Comparison of ENCODE assay signal across 9 cellular contexts in genomic region chr14:94390372-94391086, GRCh38. TPM values are rescaled to one million over a fixed set of nuclear protein-coding genes. Genes with fewer than 3 reads are reported as not detected.
DNase-seq lines count a peak whose midpoint lies in the region; ATAC-seq and TF ChIP-seq lines count a peak whose summit lies in the region.
"Had no signal": no experiment of that assay in that cellular context is flagged by ENCODE, and none has a peak within 500 bp of the region (broad histone marks: within the 10 kb centered on the region; RNA-seq: fewer than 3 reads in every experiment).

No MANE protein-coding gene starts in this region.

- H3K27ac Mint-ChIP-seq in dendritic cell treated with granulocyte-macrophage colony-stimulating factor and Interleukin-4, amounts not matched to agents 40 ng/mL and 50 ng/mL, for 4 days, result peak overlapping the region; percentile 90
- no peak overlapping the region for H3K27ac Mint-ChIP-seq in glutamatergic neuron (ENCODE audit: unreplicated experiment)

- H3K36me3 ChIP-seq in BLaER1 treated with 17β-estradiol and CSF1 and Interleukin-3, amounts not matched to agents 10 nM and 100 nM, result peaks cover 0 to 20% (median 0%) of the 10 kb centered on the region in 11 experiments; a peak in 4 of 22 replicates
- no peaks in the 10 kb centered on the region for H3K36me3 ChIP-seq in MG63
- H3K36me3 ChIP-seq in mucosa of descending colon (ENCODE audit: low read depth), result no peaks in the 10 kb centered on the region

- H3K27me3 Mint-ChIP-seq in dendritic cell treated with granulocyte-macrophage colony-stimulating factor and Interleukin-4, amounts not matched to agents 40 ng/mL and 50 ng/mL, for 4 days, result no peaks in the 10 kb centered on the region
- peaks cover 2% of the 10 kb centered on the region for H3K27me3 Mint-ChIP-seq in glutamatergic neuron (ENCODE audit: unreplicated experiment)

- peak overlapping the region in 8 of 11 experiments; percentile 18 to 89 (median 72); a peak in 13 of 22 replicates for H3K9ac ChIP-seq in BLaER1 treated with 17β-estradiol and CSF1 and Interleukin-3, amounts not matched to agents 10 nM and 100 nM

- H3K36me3 Mint-ChIP-seq in dendritic cell treated with granulocyte-macrophage colony-stimulating factor and Interleukin-4, amounts not matched to agents 40 ng/mL and 50 ng/mL, for 4 days (ENCODE audit: low read depth), result no peaks in the 10 kb centered on the region
- no peaks in the 10 kb centered on the region for H3K36me3 Mint-ChIP-seq in glutamatergic neuron (ENCODE audit: unreplicated experiment)

- peak overlapping the region; percentile 73 for H3K4me3 Mint-ChIP-seq in dendritic cell treated with granulocyte-macrophage colony-stimulating factor and Interleukin-4, amounts not matched to agents 40 ng/mL and 50 ng/mL, for 4 days
- no peak overlapping the region for H3K4me3 Mint-ChIP-seq in glutamatergic neuron (ENCODE audit: unreplicated experiment)

- H3K27ac ChIP-seq in BLaER1 treated with 17β-estradiol and CSF1 and Interleukin-3, amounts not matched to agents 10 nM and 100 nM, result peak overlapping the region in 10 of 11 experiments; percentile 76 to 97 (median 88); a peak in 20 of 22 replicates

- peak; percentile 60 for DNase-seq in MG63
- peak; percentile 87 to 93 (median 89) for DNase-seq in mucosa of descending colon
- DNase-seq in glutamatergic neuron, result no peak

- H3K4me2 ChIP-seq in BLaER1 treated with 17β-estradiol and CSF1 and Interleukin-3, amounts not matched to agents 10 nM and 100 nM, result peak overlapping the region in 9 of 11 experiments; percentile 40 to 98 (median 93); a peak in 18 of 22 replicates

- H3K4me3 ChIP-seq in BLaER1 treated with 17β-estradiol and CSF1 and Interleukin-3, amounts not matched to agents 10 nM and 100 nM, result peak overlapping the region in 6 of 10 experiments; percentile 2 to 66 (median 59); a peak in 11 of 20 replicates
- H3K4me3 ChIP-seq in MG63 (no peak overlapping the region), mucosa of descending colon (no peak overlapping the region)

- H3K4me1 Mint-ChIP-seq in dendritic cell treated with granulocyte-macrophage colony-stimulating factor and Interleukin-4, amounts not matched to agents 40 ng/mL and 50 ng/mL, for 4 days (ENCODE audit: low read depth), result peaks cover 90% of the 10 kb centered on the region
- no peaks in the 10 kb centered on the region for H3K4me1 Mint-ChIP-seq in glutamatergic neuron (ENCODE audit: low read depth, unreplicated experiment)

- ATAC-seq in mucosa of descending colon, result peak; percentile 93
- no peak for ATAC-seq in HG02678 (IDR thresholded peaks at IDR 0.05; ENCODE audit: unreplicated experiment)
- ATAC-seq in GM21529 (IDR thresholded peaks at IDR 0.05; ENCODE audit: unreplicated experiment), result no peak
- no peak for ATAC-seq in GM21717 (IDR thresholded peaks at IDR 0.05; ENCODE audit: unreplicated experiment)

- H3K27me3 ChIP-seq in BLaER1 treated with 17β-estradiol and CSF1 and Interleukin-3, amounts not matched to agents 10 nM and 100 nM, result no peaks in the 10 kb centered on the region
- H3K27me3 ChIP-seq in MG63, result no peaks in the 10 kb centered on the region

- H3K9me3 Mint-ChIP-seq in dendritic cell treated with granulocyte-macrophage colony-stimulating factor and Interleukin-4, amounts not matched to agents 40 ng/mL and 50 ng/mL, for 4 days, result no peaks in the 10 kb centered on the region
- peaks cover 4% of the 10 kb centered on the region for H3K9me3 Mint-ChIP-seq in glutamatergic neuron (ENCODE audit: unreplicated experiment)

- peaks cover 0 to 11% (median 0%) of the 10 kb centered on the region in 11 experiments; a peak in 2 of 22 replicates for H3K9me3 ChIP-seq in BLaER1 treated with 17β-estradiol and CSF1 and Interleukin-3, amounts not matched to agents 10 nM and 100 nM (replicated peaks in 1 of 11)
- H3K9me3 ChIP-seq in MG63 (no peaks in the 10 kb centered on the region), mucosa of descending colon (no peaks in the 10 kb centered on the region)

- TF ChIP-seq CTCF in mucosa of descending colon (IDR thresholded peaks at IDR 0.05) (no peak), glutamatergic neuron (IDR thresholded peaks at IDR 0.05; ENCODE audit: partially characterized antibody, unreplicated experiment) (no peak)

- peaks cover 14 to 99% (median 85%) of the 10 kb centered on the region in 10 experiments; a peak in 18 of 20 replicates for H3K4me1 ChIP-seq in BLaER1 treated with 17β-estradiol and CSF1 and Interleukin-3, amounts not matched to agents 10 nM and 100 nM
- peaks cover 32% of the 10 kb centered on the region for H3K4me1 ChIP-seq in mucosa of descending colon (ENCODE audit: low read depth)

- intact Hi-C loops in dendritic cell treated with granulocyte-macrophage colony-stimulating factor and Interleukin-4, amounts not matched to agents 40 ng/mL and 50 ng/mL, for 4 days (cut with micrococcal nuclease), result loop anchor here (10.0 kb wide), 1 partner anchor 426 kb away; no protein-coding TSS in a partner anchor
- intact Hi-C loops in mucosa of descending colon (cut with DNase I, micrococcal nuclease), result no loop called here

- H4K20me1 ChIP-seq in BLaER1 treated with 17β-estradiol and CSF1 and Interleukin-3, amounts not matched to agents 10 nM and 100 nM, result no peaks in the 10 kb centered on the region

RNA-seq across cellular contexts. Expression of gene SERPINA1, which starts 2.1 kb away (rescaled TPM):
- 0.89 and 27.3 TPM in 2 replicates for total RNA-seq in MG63 (2014; rRNA removed; shearing (Covaris generic); ENCODE audit: low replicate concordance)
- total RNA-seq in mucosa of descending colon (100 to 1,000 TPM in 2 of 3 donors, 10 to 100 TPM in 1; 98.3 to 311 (median 225) TPM), glutamatergic neuron (ENCODE audit: unreplicated experiment) (not detected)
- total RNA-seq: osteocyte had no signal

RNA-seq across cellular contexts. Expression of gene SERPINA2, which starts 24.0 kb away (rescaled TPM):
- not detected in 2 replicates for total RNA-seq in MG63 (2014; rRNA removed; shearing (Covaris generic); ENCODE audit: low replicate concordance)
- total RNA-seq in mucosa of descending colon, result not detected
- not detected for total RNA-seq in glutamatergic neuron (ENCODE audit: unreplicated experiment)
- total RNA-seq: osteocyte had no signal

Comparison
In these comparisons a context has a peak if more than half of its experiments do, and no peak if none do; other contexts are left out.
1. H3K4me3 ChIP-seq: peak in BLaER1 treated with 17β-estradiol and CSF1 and Interleukin-3, amounts not matched to agents 10 nM and 100 nM (6 of 10); none in MG63 (single experiment) and mucosa of descending colon (single experiment).